9 cellular contexts compared by ENCODE assay signal in the genomic region with DNA sequence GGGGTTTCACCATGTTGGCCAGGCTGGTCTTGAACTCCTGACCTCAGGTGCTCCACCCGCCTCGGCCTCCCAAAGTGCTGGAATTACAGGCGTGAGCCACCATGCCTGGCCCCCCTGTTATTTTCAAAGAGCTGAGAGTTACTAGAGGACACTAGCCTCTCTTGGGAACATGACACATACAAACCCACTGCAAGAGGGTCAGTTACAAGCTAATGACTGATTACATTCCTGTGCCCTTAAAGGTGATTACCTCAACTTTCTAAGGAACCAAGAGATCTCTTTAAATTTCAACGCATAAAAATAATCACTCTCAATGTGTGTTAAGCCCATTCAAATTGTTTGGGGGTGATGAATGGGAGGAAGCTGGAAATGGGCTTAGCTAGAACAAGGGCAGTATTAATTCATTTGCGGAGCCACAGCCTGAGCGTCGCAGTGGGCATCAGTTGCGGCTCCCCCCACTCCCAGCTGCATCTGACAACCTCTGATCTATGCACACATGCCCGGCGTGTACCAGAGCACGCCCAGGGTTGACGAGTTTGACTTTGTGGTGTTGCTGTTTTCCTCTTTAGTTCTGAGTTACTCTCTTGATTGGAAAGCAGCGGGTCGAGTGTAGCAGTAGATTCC.
DNase-seq lines count a peak whose midpoint lies in the region; ATAC-seq and TF ChIP-seq lines count a peak whose summit lies in the region.
"Had no signal": no experiment of that assay in that cellular context is flagged by ENCODE, and none has a peak within 500 bp of the region (broad histone marks: within the 10 kb centered on the region; RNA-seq: fewer than 3 reads in every experiment).

No MANE protein-coding gene starts in this region.

- H3K36me3 ChIP-seq in Peyer's patch (no peaks in the 10 kb centered on the region), ectodermal cell (ENCODE audit: control insufficient read depth, insufficient read depth, low read length) (no peaks in the 10 kb centered on the region), muscle layer of duodenum (ENCODE audit: control insufficient read depth in 1 of 2, insufficient read depth in 2 of 2, low read length in 2 of 2) (no peaks in the 10 kb centered on the region), upper lobe of right lung (no peaks in the 10 kb centered on the region)
- H3K36me3 ChIP-seq: pancreas had no signal

- H3K27me3 ChIP-seq in Peyer's patch (no peaks in the 10 kb centered on the region), ectodermal cell (ENCODE audit: control insufficient read depth, insufficient read depth, low read length, poor library complexity, severe bottlenecking) (no peaks in the 10 kb centered on the region), muscle layer of duodenum (ENCODE audit: low read depth, low read length) (no peaks in the 10 kb centered on the region), upper lobe of right lung (no peaks in the 10 kb centered on the region)
- H3K27me3 ChIP-seq: pancreas had no signal

- DNase-seq in Peyer's patch (no peak), upper lobe of right lung (no peak)
- DNase-seq: NCI-H2081 had no signal

- H3K4me3 ChIP-seq in Peyer's patch: peak overlapping the region in 1 of 4 donors; percentile 8
- no peak overlapping the region for H3K4me3 ChIP-seq in ectodermal cell (ENCODE audit: insufficient read depth, low read depth, low read length)
- peak overlapping the region; percentile 7 to 21 for H3K4me3 ChIP-seq in muscle layer of duodenum (ENCODE audit: low read depth in 1 of 2, low read length in 2 of 2)
- no peak overlapping the region for H3K4me3 ChIP-seq in upper lobe of right lung
- H3K4me3 ChIP-seq: pancreas had no signal

- WGBS in ectodermal cell, 2 experiments: 82 to 83% methylated on average over 13 to 14 of the region's 14 CpGs

- ATAC-seq in upper lobe of right lung (peak; percentile 14), GM18867 (IDR thresholded peaks at IDR 0.05; ENCODE audit: unreplicated experiment) (no peak), HG02938 (IDR thresholded peaks at IDR 0.05; ENCODE audit: unreplicated experiment) (no peak), HG02840 (IDR thresholded peaks at IDR 0.05; ENCODE audit: low FRiP score, unreplicated experiment) (no peak)

- H3K4me1 ChIP-seq in Peyer's patch (peaks cover 0 to 6% (median 0%) of the 10 kb centered on the region in 4 donors), ectodermal cell (ENCODE audit: control insufficient read depth, insufficient read depth, low read length) (peaks cover 5% of the 10 kb centered on the region), muscle layer of duodenum (ENCODE audit: control insufficient read depth in 1 of 2, insufficient read depth in 2 of 2, low read length in 2 of 2) (peaks cover 0 to 16% of the 10 kb centered on the region in 2 donors), upper lobe of right lung (peaks cover 32% of the 10 kb centered on the region)
- H3K4me1 ChIP-seq: pancreas had no signal

- H3K27ac ChIP-seq in Peyer's patch (peak overlapping the region in 3 of 4 donors; percentile 38 to 61 (median 42)), ectodermal cell (ENCODE audit: insufficient read depth, low read depth, low read length, poor library complexity, severe bottlenecking) (peak overlapping the region; percentile 90), muscle layer of duodenum (ENCODE audit: low read length) (no peak overlapping the region), upper lobe of right lung (peak overlapping the region; percentile 61)
- H3K27ac ChIP-seq: pancreas had no signal

- no peak for TF ChIP-seq CTCF in Peyer's patch (IDR thresholded peaks at IDR 0.05)
- TF ChIP-seq CTCF in upper lobe of right lung (IDR thresholded peaks at IDR 0.05): no peak

- TF ChIP-seq POLR2A in Peyer's patch (IDR thresholded peaks at IDR 0.05): no peak

- H3K9me3 ChIP-seq in Peyer's patch (no peaks in the 10 kb centered on the region), ectodermal cell (ENCODE audit: control insufficient read depth, low read length) (no peaks in the 10 kb centered on the region), muscle layer of duodenum (ENCODE audit: control insufficient read depth in 1 of 2, low read length in 2 of 2) (no peaks in the 10 kb centered on the region), upper lobe of right lung (no peaks in the 10 kb centered on the region)
- H3K9me3 ChIP-seq: pancreas had no signal

- intact Hi-C loops in upper lobe of right lung (cut with DNase I): no loop called here

Comparison
In these comparisons a context has a peak if more than half of its experiments do, and no peak if none do; other contexts are left out.
1. H3K4me3 ChIP-seq: peak in muscle layer of duodenum (2 of 2); none in ectodermal cell (single experiment) and upper lobe of right lung (single experiment).